Comparison of ENCODE assay signal across 2 cellular contexts in genomic region chr1:113830039-113830438, GRCh38.
TF ChIP-seq lines count a peak whose summit lies in the region.

No MANE protein-coding gene starts in this region.

TF ChIP-seq in IMR-90, 13 proteins besides CTCF, POLR2A, EP300 and RAD21:
- TF ChIP-seq FOS (IDR thresholded peaks at IDR 0.05; ENCODE audit: low read depth, low read length) = no peak; the same call in 1 of the 2 replicates
- TF ChIP-seq NFE2L2 (IDR thresholded peaks at IDR 0.05; ENCODE audit: low read depth, low read length) = no peak
- no peak for TF ChIP-seq MAZ (IDR thresholded peaks at IDR 0.05; ENCODE audit: borderline replicate concordance, low read depth, low read length)
- TF ChIP-seq BHLHE40 (IDR thresholded peaks at IDR 0.05; ENCODE audit: low read depth, low read length) = no peak
- no peak for TF ChIP-seq RCOR1 (IDR thresholded peaks at IDR 0.05; ENCODE audit: insufficient replicate concordance, low read length)
- TF ChIP-seq ELK1 (IDR thresholded peaks at IDR 0.05; ENCODE audit: borderline replicate concordance, low read depth, low read length) = no peak
- no peak for TF ChIP-seq SMC3 (IDR thresholded peaks at IDR 0.05; ENCODE audit: low read depth, low read length)
- no peak for TF ChIP-seq MXI1 (IDR thresholded peaks at IDR 0.05; ENCODE audit: borderline replicate concordance, low read depth, low read length)
- TF ChIP-seq RFX5 (IDR thresholded peaks at IDR 0.05; ENCODE audit: low read depth, low read length) = no peak
- no peak for TF ChIP-seq CHD1 (IDR thresholded peaks at IDR 0.05; ENCODE audit: low read depth, low read length)
- no peak for TF ChIP-seq MAFK (IDR thresholded peaks at IDR 0.05; ENCODE audit: low read depth, low read length)

TF ChIP-seq in K562, 482 proteins besides CTCF, POLR2A, EP300 and RAD21:
- TF ChIP-seq YY1 (IDR thresholded peaks at IDR 0.05; ENCODE audit: borderline replicate concordance in 1 of 3, control insufficient read depth in 1 of 3, extremely low read depth in 1 of 3, insufficient read depth in 3 of 3, insufficient read length in 1 of 3, insufficient replicate concordance in 2 of 3, low read depth in 1 of 3, low read length in 2 of 3) (no peak), ZC3H11A (IDR thresholded peaks at IDR 0.05; ENCODE audit: low read depth, low read length) (no peak), HINFP (tag; conservative IDR thresholded peaks at IDR 0.05; ENCODE audit: low read depth) (no peak), NR4A1 (CRISPR knock-in tag; IDR thresholded peaks at IDR 0.05) (no peak), NR4A1 (tag; IDR thresholded peaks at IDR 0.05) (no peak), ZNF778 (CRISPR knock-in tag; IDR thresholded peaks at IDR 0.05) (no peak), FOSL1 (tag; conservative IDR thresholded peaks at IDR 0.05) (peak; percentile 60), TAF1 (IDR thresholded peaks at IDR 0.05; ENCODE audit: control insufficient read depth, extremely low read depth, insufficient read depth, low read length, severe bottlenecking) (no peak), ZFX (CRISPR knock-in tag; IDR thresholded peaks at IDR 0.05) (no peak), PHB2 (IDR thresholded peaks at IDR 0.05; ENCODE audit: low read depth) (no peak), CHD1 (IDR thresholded peaks at IDR 0.05; ENCODE audit: low read length) (no peak), TGIF2 (CRISPR knock-in tag; IDR thresholded peaks at IDR 0.05) (no peak), MAFF (IDR thresholded peaks at IDR 0.05; ENCODE audit: low read length) (0 out of 2 replicates have a peak, but pooled peaks have one; percentile 20), PML (IDR thresholded peaks at IDR 0.05; ENCODE audit: low read length) (no peak), ARID1B (IDR thresholded peaks at IDR 0.05) (peak; percentile 21; the same call in 1 of the 2 replicates), SMARCC2 (IDR thresholded peaks at IDR 0.05; ENCODE audit: low read depth) (no peak), HSF4 (CRISPR knock-in tag; IDR thresholded peaks at IDR 0.05; ENCODE audit: borderline replicate concordance) (no peak), ARID3A (IDR thresholded peaks at IDR 0.05; ENCODE audit: borderline replicate concordance, low read depth, low read length) (0 out of 2 replicates have a peak, but pooled peaks have one; percentile 25), NFE2 (IDR thresholded peaks at IDR 0.05; ENCODE audit: low read depth) (peak; percentile 55; the same call in 1 of the 2 replicates), ELK1 (CRISPR knock-in tag; IDR thresholded peaks at IDR 0.05) (no peak), C11orf30 (IDR thresholded peaks at IDR 0.05; ENCODE audit: low read depth) (peak; percentile 33; the same call in 1 of the 2 replicates), SMARCA4 (IDR thresholded peaks at IDR 0.05) (no peak), TEAD1 (CRISPR knock-in tag; IDR thresholded peaks at IDR 0.05) (no peak), ATF1 (CRISPR knock-in tag; IDR thresholded peaks at IDR 0.05) (no peak), ATF1 (tag; IDR thresholded peaks at IDR 0.05) (no peak), DPF2 (IDR thresholded peaks at IDR 0.05) (0 out of 2 replicates have a peak, but pooled peaks have one; percentile 21), JUND (IDR thresholded peaks at IDR 0.05; ENCODE audit: borderline replicate concordance, low read depth, low read length) (peak; percentile 12; the same call in 1 of the 2 replicates), JUND (tag; IDR thresholded peaks at IDR 0.05; ENCODE audit: borderline replicate concordance, low read depth, low read length) (0 out of 3 replicates have a peak, but pooled peaks have one; percentile 17), SFPQ (IDR thresholded peaks at IDR 0.05; ENCODE audit: low read depth, low read length) (no peak), MAX (CRISPR knock-in tag; IDR thresholded peaks at IDR 0.05) (no peak), ZNF740 (CRISPR knock-in tag; IDR thresholded peaks at IDR 0.05) (no peak), ZNF740 (tag; IDR thresholded peaks at IDR 0.05) (no peak)
